Comparison of ENCODE assay signal across 1 cellular context in genomic region chr16:10405386-10405939, GRCh38.
A peak's percentile ranks its signal among the peaks of the same experiment; 100 is the strongest.
TF ChIP-seq lines count a peak whose summit lies in the region.

No MANE protein-coding gene starts in this region.

TF ChIP-seq in HepG2, 621 proteins besides CTCF, POLR2A, EP300 and RAD21 (continued from another document):
- no peak for TF ChIP-seq ZBTB25 (CRISPR knock-in tag; IDR thresholded peaks at IDR 0.05)
- no peak for TF ChIP-seq CBX2 (IDR thresholded peaks at IDR 0.05; ENCODE audit: low read depth, low read length)
- TF ChIP-seq CBX2 (CRISPR knock-in tag; IDR thresholded peaks at IDR 0.05; ENCODE audit: low read depth), result no peak
- no peak for TF ChIP-seq ZNF576 (CRISPR knock-in tag; IDR thresholded peaks at IDR 0.05)
- TF ChIP-seq RFXAP (CRISPR knock-in tag; IDR thresholded peaks at IDR 0.05; ENCODE audit: borderline replicate concordance), result no peak
- TF ChIP-seq ZNF691 (CRISPR knock-in tag; IDR thresholded peaks at IDR 0.05; ENCODE audit: borderline replicate concordance, low read depth), result 0 out of 2 replicates have a peak, but pooled peaks have one; percentile 24
- no peak for TF ChIP-seq ZNF557 (CRISPR knock-in tag; IDR thresholded peaks at IDR 0.05)
- no peak for TF ChIP-seq ZBTB3 (CRISPR knock-in tag; IDR thresholded peaks at IDR 0.05; ENCODE audit: borderline replicate concordance, low read depth)
- no peak for TF ChIP-seq ZFP1 (CRISPR knock-in tag; IDR thresholded peaks at IDR 0.05)
- TF ChIP-seq ZNF652 (CRISPR knock-in tag; IDR thresholded peaks at IDR 0.05; ENCODE audit: borderline replicate concordance, low read depth), result peak; percentile 76
- peak; percentile 27; the same call in 1 of the 2 replicates for TF ChIP-seq ZNF687 (CRISPR knock-in tag; IDR thresholded peaks at IDR 0.05)
- no peak for TF ChIP-seq CCDC6 (CRISPR knock-in tag; IDR thresholded peaks at IDR 0.05)
- TF ChIP-seq ZNF468 (CRISPR knock-in tag; IDR thresholded peaks at IDR 0.05), result no peak
- TF ChIP-seq JARID2 (CRISPR knock-in tag; IDR thresholded peaks at IDR 0.05; ENCODE audit: insufficient replicate concordance), result no peak
- no peak for TF ChIP-seq SNAI1 (CRISPR knock-in tag; IDR thresholded peaks at IDR 0.05; ENCODE audit: borderline replicate concordance)
- no peak for TF ChIP-seq ZNF274 (CRISPR knock-in tag; IDR thresholded peaks at IDR 0.05)
- TF ChIP-seq WIZ (CRISPR knock-in tag; IDR thresholded peaks at IDR 0.05), result 0 out of 2 replicates have a peak, but pooled peaks have one; percentile 25
- TF ChIP-seq NR2F6 (IDR thresholded peaks at IDR 0.05), result no peak
- TF ChIP-seq NR2F6 (CRISPR knock-in tag; IDR thresholded peaks at IDR 0.05), result peak; percentile 55
- no peak for TF ChIP-seq NFIB (CRISPR knock-in tag; IDR thresholded peaks at IDR 0.05; ENCODE audit: borderline replicate concordance)
- no peak for TF ChIP-seq TBL1XR1 (IDR thresholded peaks at IDR 0.05; ENCODE audit: borderline replicate concordance, low read length, partially characterized antibody)
- no peak for TF ChIP-seq ZBTB7A (CRISPR knock-in tag; IDR thresholded peaks at IDR 0.05)
- TF ChIP-seq MAF1 (CRISPR knock-in tag; IDR thresholded peaks at IDR 0.05; ENCODE audit: borderline replicate concordance), result no peak; the same call in 1 of the 2 replicates
- no peak for TF ChIP-seq ZNF253 (CRISPR knock-in tag; IDR thresholded peaks at IDR 0.05; ENCODE audit: borderline replicate concordance)
- TF ChIP-seq ZNF543 (CRISPR knock-in tag; IDR thresholded peaks at IDR 0.05), result no peak
- no peak for TF ChIP-seq ATM (IDR thresholded peaks at IDR 0.05; ENCODE audit: borderline replicate concordance)
- TF ChIP-seq PBX3 (CRISPR knock-in tag; IDR thresholded peaks at IDR 0.05; ENCODE audit: borderline replicate concordance), result no peak
- TF ChIP-seq HNF4A (CRISPR knock-in tag; IDR thresholded peaks at IDR 0.05), result peak; percentile 45; the same call in 1 of the 2 replicates
- no peak for TF ChIP-seq KDM6A (CRISPR knock-in tag; IDR thresholded peaks at IDR 0.05; ENCODE audit: low read depth)
- no peak for TF ChIP-seq FOXK1 (CRISPR knock-in tag; IDR thresholded peaks at IDR 0.05; ENCODE audit: borderline replicate concordance, low read depth)
- no peak for TF ChIP-seq LRRFIP1 (CRISPR knock-in tag; conservative IDR thresholded peaks at IDR 0.05)
- TF ChIP-seq TGIF2 (CRISPR knock-in tag; IDR thresholded peaks at IDR 0.05), result no peak
- no peak for TF ChIP-seq CREB1 (IDR thresholded peaks at IDR 0.05)
- no peak for TF ChIP-seq CREB1 (CRISPR knock-in tag; IDR thresholded peaks at IDR 0.05)
- no peak for TF ChIP-seq AKNA (CRISPR knock-in tag; IDR thresholded peaks at IDR 0.05; ENCODE audit: borderline replicate concordance)
- TF ChIP-seq GATA4 (IDR thresholded peaks at IDR 0.05; ENCODE audit: borderline replicate concordance, low read depth), result peak; percentile 58; the same call in 1 of the 2 replicates
- no peak for TF ChIP-seq ZEB1 (IDR thresholded peaks at IDR 0.05; ENCODE audit: insufficient replicate concordance, low read depth)
- TF ChIP-seq BCL3 (CRISPR knock-in tag; IDR thresholded peaks at IDR 0.05), result no peak
- TF ChIP-seq ZNF350 (CRISPR knock-in tag; IDR thresholded peaks at IDR 0.05; ENCODE audit: borderline replicate concordance, low read depth), result no peak
- TF ChIP-seq SNAPC5 (CRISPR knock-in tag; IDR thresholded peaks at IDR 0.05; ENCODE audit: borderline replicate concordance), result no peak
- TF ChIP-seq HES4 (CRISPR knock-in tag; IDR thresholded peaks at IDR 0.05; ENCODE audit: borderline replicate concordance), result no peak
- no peak for TF ChIP-seq SP4 (CRISPR knock-in tag; IDR thresholded peaks at IDR 0.05)
- 0 out of 2 replicates have a peak, but pooled peaks have one; percentile 70 for TF ChIP-seq SNAPC2 (CRISPR knock-in tag; IDR thresholded peaks at IDR 0.05)
- TF ChIP-seq NR1H2 (CRISPR knock-in tag; IDR thresholded peaks at IDR 0.05; ENCODE audit: borderline replicate concordance, low read depth), result no peak
- TF ChIP-seq ZNF619 (CRISPR knock-in tag; IDR thresholded peaks at IDR 0.05), result no peak
- TF ChIP-seq TCF12 (IDR thresholded peaks at IDR 0.05), result no peak
- TF ChIP-seq TCF12 (CRISPR knock-in tag; IDR thresholded peaks at IDR 0.05), result no peak
- no peak for TF ChIP-seq DRAP1 (CRISPR knock-in tag; IDR thresholded peaks at IDR 0.05)
- no peak for TF ChIP-seq U2AF2 (IDR thresholded peaks at IDR 0.05; ENCODE audit: low read depth, low read length)
- 0 out of 2 replicates have a peak, but pooled peaks have one; percentile 68 for TF ChIP-seq THAP7 (CRISPR knock-in tag; IDR thresholded peaks at IDR 0.05)
